Comparison of ENCODE assay signal across 13 cellular contexts in genomic region chr12:95997911-95998510, GRCh38. TPM values are rescaled to one million over a fixed set of nuclear protein-coding genes. Genes with fewer than 3 reads are reported as not detected.
DNase-seq lines count a peak whose midpoint lies in the region; ATAC-seq and TF ChIP-seq lines count a peak whose summit lies in the region.
"Had no signal": no experiment of that assay in that cellular context is flagged by ENCODE, and none has a peak within 500 bp of the region (broad histone marks: within the 10 kb centered on the region; RNA-seq: fewer than 3 reads in every experiment).

No MANE protein-coding gene starts in this region.

- TF ChIP-seq CTCF in RWPE1 (conservative IDR thresholded peaks at IDR 0.05; ENCODE audit: low read depth) (no peak), body of pancreas (IDR thresholded peaks at IDR 0.05) (no peak)

- peak overlapping the region in 4 of 11 experiments; percentile 4 to 62 (median 26); a peak in 3 of 22 replicates for H3K9ac ChIP-seq in BLaER1 treated with 17β-estradiol and CSF1 and Interleukin-3, amounts not matched to agents 10 nM and 100 nM

- H3K4me1 ChIP-seq in BLaER1 treated with 17β-estradiol and CSF1 and Interleukin-3, amounts not matched to agents 10 nM and 100 nM = peaks cover 7 to 61% (median 43%) of the 10 kb centered on the region in 10 experiments
- H3K4me1 ChIP-seq in body of pancreas = peaks cover 6% of the 10 kb centered on the region

- POLR2A ChIA-PET in RWPE1 (lab: Yijun Ruan, JAX; ENCODE audit: low non-redundant PET) = no interaction called here

- in situ Hi-C loops in Caki2 (cut with HindIII; ENCODE audit: low pct_unique_long_range_greater_than_20kb, low sequenced_read_pairs) = no loop called here

- WGBS in body of pancreas, 2 donors = 62 to 68% methylated on average over 5 of the region's 5 CpGs

- DNase-seq in Caki2 (ENCODE audit: low read depth) (peak; percentile 1), RWPE1 (ENCODE audit: low spot score) (peak; percentile 5), kidney tubule cell (ENCODE audit: low spot score) (peak; percentile 52), GOT3 (lab: John Stamatoyannopoulos, UW) (no peak), body of pancreas (no peak), NCI-H526 treated with DMSO at 0.1 percent for 48 hours (lab: John Stamatoyannopoulos, UW) (no peak), NCI-H1417 treated with DMSO at 0.1 percent for 48 hours (lab: John Stamatoyannopoulos, UW) (no peak)
- DNase-seq: left ventricle myocardium superior had no signal

- no peak overlapping the region for H3K4me3 ChIP-seq in BLaER1 treated with 17β-estradiol and CSF1 and Interleukin-3, amounts not matched to agents 10 nM and 100 nM
- no peak overlapping the region for H3K4me3 ChIP-seq in body of pancreas
- H3K4me3 ChIP-seq: mucosa of descending colon, SK-N-MC had no signal

- H3K9me3 ChIP-seq in BLaER1 treated with 17β-estradiol and CSF1 and Interleukin-3, amounts not matched to agents 10 nM and 100 nM (replicated peaks in 1 of 11) = 0 out of 22 replicates have a peak, but pooled peaks cover 0 to 6% (median 0%) of the 10 kb centered on the region in 11 experiments
- no peaks in the 10 kb centered on the region for H3K9me3 ChIP-seq in body of pancreas
- H3K9me3 ChIP-seq: mucosa of descending colon had no signal

- CTCF ChIA-PET in RWPE1 (lab: Yijun Ruan, JAX) = interaction anchor here (0.6 to 1.7 kb wide), 4 partner anchors 45 to 149 kb away, joined by 3 to 12 read pairs (median 4); no protein-coding TSS in a partner anchor

- no peak for TF ChIP-seq POLR2A in body of pancreas (IDR thresholded peaks at IDR 0.05)

- ATAC-seq in body of pancreas = no peak

- intact Hi-C loops in body of pancreas (cut with DNase I) = loop anchor here (10.0 kb wide), 1 partner anchor 83 kb away; no protein-coding TSS in a partner anchor

- H3K27ac ChIP-seq in BLaER1 treated with 17β-estradiol and CSF1 and Interleukin-3, amounts not matched to agents 10 nM and 100 nM = peak overlapping the region in 8 of 11 experiments; percentile 73 to 91 (median 81); a peak in 15 of 22 replicates
- no peak overlapping the region for H3K27ac ChIP-seq in RWPE1
- H3K27ac ChIP-seq in body of pancreas = no peak overlapping the region
- H3K27ac ChIP-seq: SK-N-MC had no signal

- no peaks in the 10 kb centered on the region for H4K20me1 ChIP-seq in BLaER1 treated with 17β-estradiol and CSF1 and Interleukin-3, amounts not matched to agents 10 nM and 100 nM

- H3K36me3 ChIP-seq in BLaER1 treated with 17β-estradiol and CSF1 and Interleukin-3, amounts not matched to agents 10 nM and 100 nM = peaks cover 16 to 54% (median 35%) of the 10 kb centered on the region in 11 experiments
- H3K36me3 ChIP-seq in body of pancreas (replicated peaks in 1 of 2; ENCODE audit: insufficient read depth in 1 of 2, low read depth in 2 of 2) = peaks cover 0 to 2% of the 10 kb centered on the region in 2 donors

- no peaks in the 10 kb centered on the region for H3K27me3 ChIP-seq in BLaER1 treated with 17β-estradiol and CSF1 and Interleukin-3, amounts not matched to agents 10 nM and 100 nM
- H3K27me3 ChIP-seq in body of pancreas = no peaks in the 10 kb centered on the region

- peak overlapping the region in 7 of 11 experiments; percentile 67 to 97 (median 88); a peak in 15 of 22 replicates for H3K4me2 ChIP-seq in BLaER1 treated with 17β-estradiol and CSF1 and Interleukin-3, amounts not matched to agents 10 nM and 100 nM

RNA-seq across cellular contexts. Expression of gene HAL, which starts 1.9 kb away (rescaled TPM):
- not detected in 2 replicates for total RNA-seq in Caki2 (2014; rRNA removed; shearing (Covaris generic); ENCODE audit: low replicate concordance)
- under 1 TPM in 1 of 2 donors, not detected in 1; 0.52 TPM for total RNA-seq in body of pancreas

RNA-seq across cellular contexts. Expression of gene LTA4H, which starts 37.4 kb away (rescaled TPM):
- total RNA-seq in Caki2 (2014; rRNA removed; shearing (Covaris generic); ENCODE audit: low replicate concordance) = 43.7 and 78.5 TPM in 2 replicates
- 10 to 100 TPM; 41.2 to 57.6 TPM for total RNA-seq in body of pancreas

RNA-seq across cellular contexts. Expression of gene AMDHD1, which starts 54.9 kb away (rescaled TPM):
- 1.1 TPM in 1 of 2 replicates, not detected in the other for total RNA-seq in Caki2 (2014; rRNA removed; shearing (Covaris generic); ENCODE audit: low replicate concordance)
- 1 to 10 TPM; 4.4 to 4.6 TPM for total RNA-seq in body of pancreas

RNA-seq across cellular contexts. Expression of gene CCDC38, which starts 55.6 kb away (rescaled TPM):
- total RNA-seq in Caki2 (2014; rRNA removed; shearing (Covaris generic); ENCODE audit: low replicate concordance) = 0.14 and 0.20 TPM in 2 replicates
- not detected for total RNA-seq in body of pancreas
- total RNA-seq: fibroblast of lung, LHCN-M2, mucosa of descending colon had no signal

Comparison
In these comparisons a context has a peak if more than half of its experiments do, and no peak if none do; other contexts are left out.
1. H3K27ac ChIP-seq: peak in BLaER1 treated with 17β-estradiol and CSF1 and Interleukin-3, amounts not matched to agents 10 nM and 100 nM (8 of 11); none in RWPE1 (single experiment) and body of pancreas (0 of 4).
2. DNase-seq: peak in Caki2 (single experiment), RWPE1 (single experiment) and kidney tubule cell (single experiment); none in GOT3 (single experiment), body of pancreas (0 of 4), NCI-H526 treated with DMSO at 0.1 percent for 48 hours (single experiment) and NCI-H1417 treated with DMSO at 0.1 percent for 48 hours (single experiment).